ENCODE assay signal across 10 cellular contexts in the genomic region with DNA sequence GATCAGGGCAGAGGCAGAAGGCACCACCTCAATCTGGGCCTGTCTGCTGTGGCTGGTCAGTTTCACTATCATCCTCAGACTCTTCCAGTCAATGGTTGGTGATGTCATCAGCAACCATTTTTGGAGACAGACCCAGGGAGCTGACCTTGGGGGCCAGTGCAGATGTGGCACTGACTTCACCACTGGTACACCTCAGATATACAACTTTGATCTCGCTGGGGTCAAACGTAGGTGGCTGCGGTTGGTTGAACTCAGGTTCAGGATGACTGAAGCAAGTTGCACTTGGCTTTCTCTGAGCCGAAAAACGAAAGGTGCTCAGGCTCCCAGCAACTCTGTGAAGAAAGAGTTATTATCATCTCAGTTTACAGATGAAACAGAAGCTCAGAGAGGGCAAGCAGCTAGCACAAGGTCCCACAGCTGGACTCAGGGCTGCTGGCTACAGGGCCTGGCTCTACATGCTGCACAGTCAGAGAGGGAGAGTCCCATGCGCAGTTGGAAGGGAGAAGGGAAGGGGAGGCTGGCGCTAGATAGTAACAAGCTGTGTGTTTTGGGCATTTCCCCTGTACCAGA. TPM values are rescaled to one million over a fixed set of nuclear protein-coding genes. Genes with fewer than 3 reads are reported as not detected.
DNase-seq lines count a peak whose midpoint lies in the region; ATAC-seq, FAIRE-seq and TF ChIP-seq lines count a peak whose summit lies in the region.
"Had no signal": no experiment of that assay in that cellular context is flagged by ENCODE, and none has a peak within 500 bp of the region (broad histone marks: within the 10 kb centered on the region; RNA-seq: fewer than 3 reads in every experiment).

No MANE protein-coding gene starts in this region.

- no peak for FAIRE-seq in urothelium cell line (lab: Jason Lieb, UNC)

- DNase-seq in GM20000 (ENCODE audit: low spot score) (peak; percentile 83), chondrocyte (ENCODE audit: low spot score) (peak; percentile 30), urothelium cell line (ENCODE audit: low spot score) (no peak), NCI-H1694 (lab: John Stamatoyannopoulos, UW) (no peak), DMS 273 treated with DMSO at 0.1 percent for 48 hours (lab: John Stamatoyannopoulos, UW) (no peak), glomerular visceral epithelial cell (ENCODE audit: extremely low spot score) (no peak)
- DNase-seq: DMS79; stimulated activated CD4-positive, alpha-beta T cell treated with anti-CD3 and anti-CD28 coated beads, Interleukin-1b, Interleukin-23, amount 100 ng/mL, for 48 hours had no signal

- H3K27me3 Mint-ChIP-seq in chondrocyte (ENCODE audit: low read depth): no peaks in the 10 kb centered on the region

- peaks cover 3% of the 10 kb centered on the region for H3K9me3 Mint-ChIP-seq in chondrocyte (ENCODE audit: low read depth)

- ATAC-seq in GM18499 (IDR thresholded peaks at IDR 0.05; ENCODE audit: insufficient read depth, unreplicated experiment) (peak; percentile 96), HG03097 (IDR thresholded peaks at IDR 0.05; ENCODE audit: low FRiP score, unreplicated experiment) (peak; percentile 97)

- no peak overlapping the region for H3K4me3 Mint-ChIP-seq in chondrocyte (ENCODE audit: unreplicated experiment)

- TF ChIP-seq CTCF in GM20000 (IDR thresholded peaks at IDR 0.05; ENCODE audit: extremely low read depth, missing control alignments) (no peak), chondrocyte (IDR thresholded peaks at IDR 0.05) (no peak)

- no peaks in the 10 kb centered on the region for H3K36me3 Mint-ChIP-seq in chondrocyte (ENCODE audit: low read depth)

- H3K27ac Mint-ChIP-seq in chondrocyte (ENCODE audit: unreplicated experiment): peak overlapping the region; percentile 96

- peaks cover 19% of the 10 kb centered on the region for H3K4me1 Mint-ChIP-seq in chondrocyte (ENCODE audit: low read depth)

RNA-seq across cellular contexts. Expression of a gene that starts 27.2 kb away (rescaled TPM):
- 5.8 to 6.5 TPM (median 6.4 TPM) in 3 replicates for total RNA-seq in chondrocyte

RNA-seq across cellular contexts. Expression of a gene that starts 27.6 kb away (rescaled TPM):
- 62.2 to 96.6 TPM (median 66.5 TPM) in 3 replicates for total RNA-seq in chondrocyte

RNA-seq across cellular contexts. Expression of a gene that starts 49.2 kb away (rescaled TPM):
- 254 to 259 TPM (median 256 TPM) in 3 replicates for total RNA-seq in chondrocyte

Comparison
In these comparisons a context has a peak if more than half of its experiments do, and no peak if none do; other contexts are left out.
1. DNase-seq: peak in GM20000 (single experiment) and chondrocyte (single experiment); none in urothelium cell line (single experiment), NCI-H1694 (single experiment), DMS 273 treated with DMSO at 0.1 percent for 48 hours (single experiment) and glomerular visceral epithelial cell (single experiment).